ENCODE assay signal across 1 cellular context in genomic region chr16:79757163-79757562, GRCh38.
A peak's percentile ranks its signal among the peaks of the same experiment; 100 is the strongest.
TF ChIP-seq lines count a peak whose summit lies in the region.

No MANE protein-coding gene starts in this region.

TF ChIP-seq in K562, 482 proteins besides CTCF, POLR2A, EP300 and RAD21 (continued from another document):
- TF ChIP-seq SFPQ (IDR thresholded peaks at IDR 0.05; ENCODE audit: low read depth, low read length), result no peak
- TF ChIP-seq ZNF175 (CRISPR knock-in tag; IDR thresholded peaks at IDR 0.05; ENCODE audit: low read depth), result peak; percentile 78; the same call in 1 of the 2 replicates
- TF ChIP-seq FOXK2 (conservative IDR thresholded peaks at IDR 0.05 in 1 of 2, IDR thresholded peaks at IDR 0.05 in 1 of 2; ENCODE audit: low read depth in 2 of 2), result peak; percentile 33 to 56; a peak in 1 of 4 replicates
- no peak for TF ChIP-seq HDGF (IDR thresholded peaks at IDR 0.05)
- TF ChIP-seq LARP7 (IDR thresholded peaks at IDR 0.05), result no peak
- no peak for TF ChIP-seq POU5F1 (IDR thresholded peaks at IDR 0.05; ENCODE audit: borderline replicate concordance, low read depth, low read length, partially characterized antibody)
- TF ChIP-seq ZNF740 (CRISPR knock-in tag; IDR thresholded peaks at IDR 0.05), result no peak
- TF ChIP-seq ZNF740 (tag; IDR thresholded peaks at IDR 0.05), result no peak
- no peak for TF ChIP-seq GTF2F1 (IDR thresholded peaks at IDR 0.05; ENCODE audit: low read depth, low read length)
- TF ChIP-seq ZNF507 (tag; conservative IDR thresholded peaks at IDR 0.05), result no peak
- no peak for TF ChIP-seq FOXP4 (CRISPR knock-in tag; IDR thresholded peaks at IDR 0.05; ENCODE audit: borderline replicate concordance)
